In genomic region chr12:88893801-88894200, GRCh38 we compare ENCODE assay signal across 13 cellular contexts.
"Had no signal": no experiment of that assay in that cellular context is flagged by ENCODE, and none has a peak within 500 bp of the region (broad histone marks: within the 10 kb centered on the region; RNA-seq: fewer than 3 reads in every experiment).

No MANE protein-coding gene starts in this region.

- H3K27ac Mint-ChIP-seq: activated B cell treated with CpG ODN at 0.5 μM for 24 hours; activated CD4-positive, alpha-beta T cell treated with anti-CD3 and anti-CD28 coated beads, Interleukin-2, amount 10 ng/mL, durations not matched to agents 7 days and 5 days; activated naive CD8-positive, alpha-beta T cell treated with anti-CD3 and anti-CD28 coated beads, Interleukin-2, amount 50 U/mL, for 24 hours; stimulated activated naive CD8-positive, alpha-beta T cell treated with anti-CD3 and anti-CD28 coated beads, Interleukin-15, Interleukin-2, amounts not matched to agents 100 ng/mL and 50 ng/mL, for 24 hours had no signal

- H3K9me3 Mint-ChIP-seq: activated B cell treated with CpG ODN at 0.5 μM for 24 hours; activated CD4-positive, alpha-beta T cell treated with anti-CD3 and anti-CD28 coated beads, Interleukin-2, amount 10 ng/mL, durations not matched to agents 7 days and 5 days; activated naive CD8-positive, alpha-beta T cell treated with anti-CD3 and anti-CD28 coated beads, Interleukin-2, amount 50 U/mL, for 24 hours; stimulated activated naive CD8-positive, alpha-beta T cell treated with anti-CD3 and anti-CD28 coated beads, Interleukin-15, Interleukin-2, amounts not matched to agents 100 ng/mL and 50 ng/mL, for 24 hours had no signal

- H3K27ac ChIP-seq: ovary, sigmoid colon, upper lobe of left lung had no signal

- H3K4me1 Mint-ChIP-seq: activated B cell treated with CpG ODN at 0.5 μM for 24 hours; activated CD4-positive, alpha-beta T cell treated with anti-CD3 and anti-CD28 coated beads, Interleukin-2, amount 10 ng/mL, durations not matched to agents 7 days and 5 days; activated naive CD8-positive, alpha-beta T cell treated with anti-CD3 and anti-CD28 coated beads, Interleukin-2, amount 50 U/mL, for 24 hours had no signal

- DNase-seq: activated B cell treated with CpG ODN at 0.5 μM for 24 hours; activated CD4-positive, alpha-beta T cell treated with anti-CD3 and anti-CD28 coated beads, Interleukin-2, amount 10 ng/mL, durations not matched to agents 7 days and 5 days; activated CD8-positive, alpha-beta memory T cell treated with anti-CD3 and anti-CD28 coated beads for 24 hours; activated naive CD4-positive, alpha-beta T cell treated with Interleukin-2 at 50 U/mL for 16 hours; activated naive CD8-positive, alpha-beta T cell treated with anti-CD3 and anti-CD28 coated beads, Interleukin-2, amount 50 U/mL, for 24 hours; ovary; sigmoid colon; stimulated activated CD4-positive, alpha-beta T cell treated with anti-CD3 and anti-CD28 coated beads, Interleukin-4, amount 100 ng/mL, for 1 hour; stimulated activated CD8-positive, alpha-beta memory T cell treated with anti-CD3 and anti-CD28 coated beads, Interleukin-4, amount 100 ng/mL, for 48 hours; upper lobe of left lung had no signal

- H3K27me3 Mint-ChIP-seq: activated B cell treated with CpG ODN at 0.5 μM for 24 hours; activated CD4-positive, alpha-beta T cell treated with anti-CD3 and anti-CD28 coated beads, Interleukin-2, amount 10 ng/mL, durations not matched to agents 7 days and 5 days; activated naive CD8-positive, alpha-beta T cell treated with anti-CD3 and anti-CD28 coated beads, Interleukin-2, amount 50 U/mL, for 24 hours; stimulated activated naive CD8-positive, alpha-beta T cell treated with anti-CD3 and anti-CD28 coated beads, Interleukin-15, Interleukin-2, amounts not matched to agents 100 ng/mL and 50 ng/mL, for 24 hours had no signal

- H3K9me3 ChIP-seq: ovary, sigmoid colon, upper lobe of left lung had no signal

- H3K4me3 ChIP-seq: ovary, sigmoid colon, upper lobe of left lung had no signal

- FAIRE-seq: colon, TTC549 had no signal

- ATAC-seq: activated naive CD8-positive, alpha-beta T cell treated with anti-CD3 and anti-CD28 coated beads, Interleukin-2, amount 50 U/mL, for 24 hours had no signal

- H3K4me3 Mint-ChIP-seq: activated B cell treated with CpG ODN at 0.5 μM for 24 hours; activated CD4-positive, alpha-beta T cell treated with anti-CD3 and anti-CD28 coated beads, Interleukin-2, amount 10 ng/mL, durations not matched to agents 7 days and 5 days; activated naive CD8-positive, alpha-beta T cell treated with anti-CD3 and anti-CD28 coated beads, Interleukin-2, amount 50 U/mL, for 24 hours; stimulated activated naive CD8-positive, alpha-beta T cell treated with anti-CD3 and anti-CD28 coated beads, Interleukin-15, Interleukin-2, amounts not matched to agents 100 ng/mL and 50 ng/mL, for 24 hours had no signal
